Comparison of ENCODE assay signal across 21 cellular contexts in the genomic region with DNA sequence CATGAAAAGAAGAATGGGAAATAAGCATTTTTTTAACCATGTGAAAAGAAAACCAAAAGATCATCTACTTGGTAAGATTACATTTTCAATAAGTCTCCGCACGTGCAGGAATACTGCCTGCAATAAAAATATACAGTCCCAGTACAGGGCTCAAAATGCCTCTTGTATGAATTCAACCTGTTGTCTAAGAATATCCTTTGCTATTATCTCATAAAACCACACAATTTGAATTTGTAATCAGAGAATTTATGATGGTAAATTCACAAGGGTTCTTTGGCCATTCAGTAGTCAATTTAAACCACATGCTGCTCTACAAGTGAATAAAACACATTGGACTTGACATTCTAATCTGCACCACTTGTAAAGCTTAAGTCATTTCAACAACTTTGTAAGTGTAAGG. TPM values are rescaled to one million over a fixed set of nuclear protein-coding genes. Genes with fewer than 3 reads are reported as not detected.
DNase-seq lines count a peak whose midpoint lies in the region; ATAC-seq and TF ChIP-seq lines count a peak whose summit lies in the region.
"Had no signal": no experiment of that assay in that cellular context is flagged by ENCODE, and none has a peak within 500 bp of the region (broad histone marks: within the 10 kb centered on the region; RNA-seq: fewer than 3 reads in every experiment).

No MANE protein-coding gene starts in this region.

- H3K27me3 Mint-ChIP-seq in activated naive CD8-positive, alpha-beta T cell, result no peaks in the 10 kb centered on the region
- H3K27me3 Mint-ChIP-seq in activated naive CD8-positive, alpha-beta T cell treated with anti-CD3 and anti-CD28 coated beads for 36 hours, result no peaks in the 10 kb centered on the region
- no peaks in the 10 kb centered on the region for H3K27me3 Mint-ChIP-seq in activated T-helper 1 cell treated with anti-CD3 and anti-CD28 coated beads, Interleukin-12 subunit alpha, Interleukin-12 subunit beta, Interleukin-2, Interleukin-4 antibody, amounts not matched to agents 30 ng/mL and 10 ng/mL and 1 ng/mL, durations not matched to agents 14 hours and 24 hours and 36 hours (ENCODE audit: insufficient read depth)
- no peaks in the 10 kb centered on the region for H3K27me3 Mint-ChIP-seq in stimulated activated memory B cell treated with anti-CD40 and anti-IgM and Interleukin-4, amounts not matched to agents 10 μg/mL and 1 μg/mL and 100 μg/mL, for 72 hours
- H3K27me3 Mint-ChIP-seq: brain had no signal

- H3K27ac Mint-ChIP-seq in activated naive CD8-positive, alpha-beta T cell, result peak overlapping the region; percentile 70
- H3K27ac Mint-ChIP-seq in activated naive CD8-positive, alpha-beta T cell treated with anti-CD3 and anti-CD28 coated beads for 36 hours, result no peak overlapping the region
- peak overlapping the region; percentile 56 for H3K27ac Mint-ChIP-seq in activated T-helper 1 cell treated with anti-CD3 and anti-CD28 coated beads, Interleukin-12 subunit alpha, Interleukin-12 subunit beta, Interleukin-2, Interleukin-4 antibody, amounts not matched to agents 30 ng/mL and 10 ng/mL and 1 ng/mL, durations not matched to agents 14 hours and 24 hours and 36 hours
- H3K27ac Mint-ChIP-seq in stimulated activated memory B cell treated with anti-CD40 and anti-IgM and Interleukin-4, amounts not matched to agents 10 μg/mL and 1 μg/mL and 100 μg/mL, for 72 hours, result peak overlapping the region; percentile 81
- H3K27ac Mint-ChIP-seq: brain, nephron had no signal

- no peak for TF ChIP-seq CTCF in KMS-11 (conservative IDR thresholded peaks at IDR 0.05; ENCODE audit: low read depth, low read length)

- peak overlapping the region; percentile 10; the same call in 1 of the 2 replicates for H3K4me2 ChIP-seq in KMS-11

- H3K36me3 Mint-ChIP-seq in activated naive CD8-positive, alpha-beta T cell, result peaks cover 23% of the 10 kb centered on the region
- peaks cover 43% of the 10 kb centered on the region for H3K36me3 Mint-ChIP-seq in activated naive CD8-positive, alpha-beta T cell treated with anti-CD3 and anti-CD28 coated beads for 36 hours
- H3K36me3 Mint-ChIP-seq in activated T-helper 1 cell treated with anti-CD3 and anti-CD28 coated beads, Interleukin-12 subunit alpha, Interleukin-12 subunit beta, Interleukin-2, Interleukin-4 antibody, amounts not matched to agents 30 ng/mL and 10 ng/mL and 1 ng/mL, durations not matched to agents 14 hours and 24 hours and 36 hours (ENCODE audit: low read depth), result peaks cover 46% of the 10 kb centered on the region
- H3K36me3 Mint-ChIP-seq in stimulated activated memory B cell treated with anti-CD40 and anti-IgM and Interleukin-4, amounts not matched to agents 10 μg/mL and 1 μg/mL and 100 μg/mL, for 72 hours, result peaks cover 41% of the 10 kb centered on the region

- H3K4me3 ChIP-seq in KMS-11 (IDR thresholded peaks at IDR 0.05; ENCODE audit: insufficient read depth, low read depth, low read length), result no peak overlapping the region
- H3K4me3 ChIP-seq: right lobe of liver had no signal

- H3K27me3 ChIP-seq in KMS-11 (ENCODE audit: insufficient read depth, low read depth), result no peaks in the 10 kb centered on the region
- H3K27me3 ChIP-seq: right lobe of liver had no signal

- H3K9me3 Mint-ChIP-seq in activated naive CD8-positive, alpha-beta T cell (ENCODE audit: low read depth), result peaks cover 4% of the 10 kb centered on the region
- peaks cover 3% of the 10 kb centered on the region for H3K9me3 Mint-ChIP-seq in activated naive CD8-positive, alpha-beta T cell treated with anti-CD3 and anti-CD28 coated beads for 36 hours
- peaks cover 3% of the 10 kb centered on the region for H3K9me3 Mint-ChIP-seq in activated T-helper 1 cell treated with anti-CD3 and anti-CD28 coated beads, Interleukin-12 subunit alpha, Interleukin-12 subunit beta, Interleukin-2, Interleukin-4 antibody, amounts not matched to agents 30 ng/mL and 10 ng/mL and 1 ng/mL, durations not matched to agents 14 hours and 24 hours and 36 hours
- H3K9me3 Mint-ChIP-seq in stimulated activated memory B cell treated with anti-CD40 and anti-IgM and Interleukin-4, amounts not matched to agents 10 μg/mL and 1 μg/mL and 100 μg/mL, for 72 hours, result no peaks in the 10 kb centered on the region
- H3K9me3 Mint-ChIP-seq: nephron had no signal

- ATAC-seq in stimulated activated memory B cell treated with anti-CD40 and anti-IgM and Interleukin-4, amounts not matched to agents 10 μg/mL and 1 μg/mL and 100 μg/mL, for 72 hours, result no peak
- ATAC-seq: left cardiac atrium, right lobe of liver had no signal

- DNase-seq in activated naive CD8-positive, alpha-beta T cell treated with anti-CD3 and anti-CD28 coated beads for 36 hours, result no peak
- no peak for DNase-seq in activated T-helper 1 cell treated with anti-CD3 and anti-CD28 coated beads, Interleukin-12 subunit alpha, Interleukin-12 subunit beta, Interleukin-2, Interleukin-4 antibody, amounts not matched to agents 30 ng/mL and 10 ng/mL and 1 ng/mL, durations not matched to agents 14 hours and 24 hours and 36 hours (ENCODE audit: low spot score)
- DNase-seq in retina, result no peak
- DNase-seq in NCI-H1694 treated with DMSO at 0.1 percent for 48 hours (lab: John Stamatoyannopoulos, UW), result no peak
- no peak for DNase-seq in NCI-H2081 (lab: John Stamatoyannopoulos, UW)
- DNase-seq: activated CD4-positive, alpha-beta T cell treated with anti-CD3 and anti-CD28 coated beads, Interleukin-2, amount 50 U/mL, for 4 hours; glutamatergic neuron; H7; KBM-7; left cardiac atrium; NCI-H1930; NCI-H510A treated with DMSO at 0.1 percent for 48 hours; right lobe of liver; SW 1271 had no signal

- no peak overlapping the region for H2AFZ ChIP-seq in KMS-11 (ENCODE audit: low read depth)
- H2AFZ ChIP-seq: parathyroid adenoma had no signal

- intact Hi-C loops in activated T-helper 1 cell treated with anti-CD3 and anti-CD28 coated beads, Interleukin-12 subunit alpha, Interleukin-12 subunit beta, Interleukin-2, Interleukin-4 antibody, amounts not matched to agents 30 ng/mL and 10 ng/mL and 1 ng/mL, durations not matched to agents 14 hours and 24 hours and 36 hours (cut with micrococcal nuclease), result no loop called here

- no peaks in the 10 kb centered on the region for H4K20me1 ChIP-seq in KMS-11 (ENCODE audit: insufficient read depth)

- no peak overlapping the region for H3K9ac ChIP-seq in KMS-11
- H3K9ac ChIP-seq: parathyroid adenoma had no signal

- no peak overlapping the region for H3K4me3 Mint-ChIP-seq in activated naive CD8-positive, alpha-beta T cell
- no peak overlapping the region for H3K4me3 Mint-ChIP-seq in activated naive CD8-positive, alpha-beta T cell treated with anti-CD3 and anti-CD28 coated beads for 36 hours
- no peak overlapping the region for H3K4me3 Mint-ChIP-seq in activated T-helper 1 cell treated with anti-CD3 and anti-CD28 coated beads, Interleukin-12 subunit alpha, Interleukin-12 subunit beta, Interleukin-2, Interleukin-4 antibody, amounts not matched to agents 30 ng/mL and 10 ng/mL and 1 ng/mL, durations not matched to agents 14 hours and 24 hours and 36 hours
- peak overlapping the region; percentile 78 for H3K4me3 Mint-ChIP-seq in stimulated activated memory B cell treated with anti-CD40 and anti-IgM and Interleukin-4, amounts not matched to agents 10 μg/mL and 1 μg/mL and 100 μg/mL, for 72 hours
- H3K4me3 Mint-ChIP-seq: brain, CD14-positive monocyte, nephron had no signal

- 0 out of 2 replicates have a peak, but pooled peaks cover 12% of the 10 kb centered on the region for H3K79me2 ChIP-seq in KMS-11 (ENCODE audit: insufficient read depth, low read depth)
- H3K79me2 ChIP-seq: parathyroid adenoma had no signal

- H3K4me1 ChIP-seq in KMS-11 (ENCODE audit: low read depth, poor library complexity, severe bottlenecking), result peaks cover 83% of the 10 kb centered on the region
- H3K4me1 ChIP-seq: parathyroid adenoma, right lobe of liver had no signal

- H3K27ac ChIP-seq in KMS-11, result no peak overlapping the region
- H3K27ac ChIP-seq: parathyroid adenoma, right lobe of liver had no signal

- H3K36me3 ChIP-seq in KMS-11 (ENCODE audit: insufficient read depth), result no peaks in the 10 kb centered on the region
- H3K36me3 ChIP-seq: right lobe of liver had no signal

- H3K4me1 Mint-ChIP-seq in activated naive CD8-positive, alpha-beta T cell (ENCODE audit: low read depth), result peaks cover 71% of the 10 kb centered on the region
- peaks cover 48% of the 10 kb centered on the region for H3K4me1 Mint-ChIP-seq in activated naive CD8-positive, alpha-beta T cell treated with anti-CD3 and anti-CD28 coated beads for 36 hours
- H3K4me1 Mint-ChIP-seq in activated T-helper 1 cell treated with anti-CD3 and anti-CD28 coated beads, Interleukin-12 subunit alpha, Interleukin-12 subunit beta, Interleukin-2, Interleukin-4 antibody, amounts not matched to agents 30 ng/mL and 10 ng/mL and 1 ng/mL, durations not matched to agents 14 hours and 24 hours and 36 hours (ENCODE audit: low read depth), result peaks cover 63% of the 10 kb centered on the region
- H3K4me1 Mint-ChIP-seq in stimulated activated memory B cell treated with anti-CD40 and anti-IgM and Interleukin-4, amounts not matched to agents 10 μg/mL and 1 μg/mL and 100 μg/mL, for 72 hours, result peaks cover 71% of the 10 kb centered on the region

RNA-seq across cellular contexts. Expression of a gene that starts 46.6 kb away (rescaled TPM):
- total RNA-seq in activated naive CD8-positive, alpha-beta T cell treated with anti-CD3 and anti-CD28 coated beads for 36 hours, result 10 to 100 TPM; 14.6 to 17.3 TPM
- total RNA-seq in activated T-helper 1 cell treated with anti-CD3 and anti-CD28 coated beads, Interleukin-12 subunit alpha, Interleukin-12 subunit beta, Interleukin-2, Interleukin-4 antibody, amounts not matched to agents 30 ng/mL and 10 ng/mL and 1 ng/mL, durations not matched to agents 14 hours and 24 hours and 36 hours, result 63.1 and 65.2 TPM in 2 replicates
